Comparison of ENCODE assay signal across 21 cellular contexts in genomic region chr11:84901986-84902385, GRCh38.
DNase-seq lines count a peak whose midpoint lies in the region; ATAC-seq, FAIRE-seq and TF ChIP-seq lines count a peak whose summit lies in the region.
"Had no signal": no experiment of that assay in that cellular context is flagged by ENCODE, and none has a peak within 500 bp of the region (broad histone marks: within the 10 kb centered on the region; RNA-seq: fewer than 3 reads in every experiment).

No MANE protein-coding gene starts in this region.

- WGBS in right cardiac atrium: 25% methylated on average over 1 of the region's 1 CpG

- no peaks in the 10 kb centered on the region for H3K4me1 ChIP-seq in right cardiac atrium (ENCODE audit: control insufficient read depth, insufficient read depth, low read length)
- H3K4me1 ChIP-seq: colonic mucosa, psoas muscle, upper lobe of left lung had no signal

- no peaks in the 10 kb centered on the region for H3K9me3 ChIP-seq in right cardiac atrium (ENCODE audit: control insufficient read depth, low read length)
- H3K9me3 ChIP-seq: colonic mucosa, psoas muscle, SJCRH30, upper lobe of left lung had no signal

- H3K27ac ChIP-seq in right cardiac atrium (ENCODE audit: low read length) (no peak overlapping the region), coronary artery (no peak overlapping the region)
- H3K27ac ChIP-seq: colonic mucosa, psoas muscle, SJCRH30, upper lobe of left lung had no signal

- CTCF ChIA-PET in AG04449 (lab: Yijun Ruan, JAX): no interaction called here

- FAIRE-seq in D721Med (lab: Jason Lieb, UNC): no peak
- FAIRE-seq: GM12891, islet of Langerhans had no signal

- H3K4me3 ChIP-seq in AG04449 (ENCODE audit: low read depth, low read length) (no peak overlapping the region), choroid plexus epithelial cell (ENCODE audit: low read depth, low read length) (no peak overlapping the region), right cardiac atrium (ENCODE audit: low read length) (no peak overlapping the region), coronary artery (no peak overlapping the region)
- H3K4me3 ChIP-seq: colonic mucosa, psoas muscle, SJCRH30, upper lobe of left lung had no signal

- intact Hi-C loops in right cardiac atrium (cut with DNase I): no loop called here

- POLR2A ChIA-PET in AG04449 (lab: Yijun Ruan, JAX): no interaction called here

- TF ChIP-seq CTCF in AG04449 (IDR thresholded peaks at IDR 0.05; ENCODE audit: insufficient read depth, low read length, missing control alignments) (no peak), choroid plexus epithelial cell (conservative IDR thresholded peaks at IDR 0.05; ENCODE audit: low read depth, low read length) (no peak), D721Med (IDR thresholded peaks at IDR 0.05; ENCODE audit: insufficient read depth, missing control alignments) (no peak), coronary artery (IDR thresholded peaks at IDR 0.05) (no peak)

- DNase-seq in AG04449 (ENCODE audit: low read depth, low spot score): peak; percentile 17
- DNase-seq in GM04504 (ENCODE audit: low read depth): peak; percentile 55
- peak; percentile 62 for DNase-seq in choroid plexus epithelial cell (ENCODE audit: low read depth)
- no peak for DNase-seq in right cardiac atrium
- DNase-seq in activated CD4-positive, CD25-positive, alpha-beta regulatory T cell (lab: John Stamatoyannopoulos, UW): no peak
- no peak for DNase-seq in D721Med (ENCODE audit: insufficient read length, low spot score)
- DNase-seq in coronary artery (ENCODE audit: low spot score): no peak
- DNase-seq: colonic mucosa; COR-L47; MM.1S; NCI-H1694; NCI-H510A; psoas muscle; SJCRH30; stimulated activated naive CD4-positive, alpha-beta T cell treated with Interleukin-2 at 50 U/mL for 16 hours; T-helper 2 cell; upper lobe of left lung had no signal

- ATAC-seq in right cardiac atrium (peak; percentile 51 to 83), HG02798 (IDR thresholded peaks at IDR 0.05; ENCODE audit: poor library complexity, unreplicated experiment) (no peak)
- ATAC-seq: activated T-helper 17 cell treated with anti-CD3 and anti-CD28 coated beads, Interleukin-2, amount 50 U/mL, for 72 hours; psoas muscle had no signal

- no peaks in the 10 kb centered on the region for H3K27me3 ChIP-seq in right cardiac atrium (ENCODE audit: control insufficient read depth, insufficient read depth)
- H3K27me3 ChIP-seq: colonic mucosa, SJCRH30, upper lobe of left lung had no signal

Comparison
In these comparisons a context has a peak if more than half of its experiments do, and no peak if none do; other contexts are left out.
1. DNase-seq: peak in AG04449 (single experiment), GM04504 (single experiment) and choroid plexus epithelial cell (single experiment); none in right cardiac atrium (0 of 3), activated CD4-positive, CD25-positive, alpha-beta regulatory T cell (0 of 4), D721Med (single experiment) and coronary artery (single experiment).